In the genomic region with DNA sequence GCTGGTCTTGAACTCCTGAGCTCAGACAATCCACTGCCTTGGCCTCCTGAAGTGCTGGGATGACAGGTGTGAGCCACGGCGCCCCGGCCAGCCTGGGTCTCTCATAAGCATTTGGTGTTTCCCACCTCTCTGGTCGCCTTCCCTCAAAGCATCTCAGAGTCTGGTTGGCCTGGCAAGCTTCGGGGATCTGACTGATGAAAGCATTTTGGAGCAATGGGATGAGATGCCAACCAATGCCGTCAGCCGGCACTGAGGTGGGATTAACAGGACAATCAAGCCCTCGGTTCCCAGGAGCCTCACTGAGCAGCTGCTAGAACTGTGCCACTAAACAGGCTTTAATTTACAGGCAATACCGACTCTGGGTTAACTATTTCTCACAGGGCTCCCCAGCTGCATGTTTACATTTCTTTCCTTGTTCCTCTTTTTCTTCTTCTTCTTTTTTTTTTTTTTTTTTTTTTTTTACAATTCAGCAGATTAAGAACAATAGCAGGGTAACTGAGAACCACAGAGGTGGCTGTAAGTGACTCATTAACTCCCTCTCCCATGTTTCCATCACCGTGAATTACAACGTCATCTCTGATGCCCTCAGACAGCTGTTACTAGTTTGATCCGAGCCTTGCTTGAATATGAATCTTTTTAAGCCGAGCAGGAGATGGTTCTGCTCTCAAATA, we compare ENCODE assay signal across 7 cellular contexts. TPM values are rescaled to one million over a fixed set of nuclear protein-coding genes. Genes with fewer than 3 reads are reported as not detected.
A peak's percentile ranks its signal among the peaks of the same experiment; 100 is the strongest.
DNase-seq lines count a peak whose midpoint lies in the region; ATAC-seq and TF ChIP-seq lines count a peak whose summit lies in the region.

No MANE protein-coding gene starts in this region.

- H3K27me3 Mint-ChIP-seq in immature natural killer cell (ENCODE audit: low read depth in 3 of 3) = peaks cover 2 to 4% (median 4%) of the 10 kb centered on the region in 3 donors

- H3K4me1 ChIP-seq in Panc1 (ENCODE audit: control insufficient read depth, insufficient read depth, low read length) = peaks cover 72% of the 10 kb centered on the region

- no peak overlapping the region for H3K27ac Mint-ChIP-seq in immature natural killer cell

- in situ Hi-C loops in Panc1 (cut with HindIII; ENCODE audit: low pct_unique_long_range_greater_than_20kb, low sequenced_read_pairs) = no loop called here

- H3K9me3 Mint-ChIP-seq in immature natural killer cell = no peaks in the 10 kb centered on the region

- H3K4me3 ChIP-seq in Panc1 (ENCODE audit: low read depth in 2 of 2, low read length in 2 of 2) (no peak overlapping the region), retinal pigment epithelial cell (ENCODE audit: low read length) (no peak overlapping the region)

- H3K4me1 Mint-ChIP-seq in immature natural killer cell = peaks cover 31% of the 10 kb centered on the region in 2 donors

- POLR2A ChIA-PET in Panc1 (lab: Charles Lee) = interaction anchor here (0.6 kb wide), 1 partner anchor 10 kb away, joined by 6 read pairs; no protein-coding TSS in a partner anchor

- intact Hi-C loops in Panc1 (cut with micrococcal nuclease; ENCODE audit: unreplicated experiment) = no loop called here

- H3K9me3 ChIP-seq in Panc1 (ENCODE audit: control insufficient read depth, insufficient read depth, low read depth, low read length) = no peaks in the 10 kb centered on the region

- no peaks in the 10 kb centered on the region; the same call in 1 of the 2 replicates for H3K36me3 ChIP-seq in Panc1 (ENCODE audit: control insufficient read depth, insufficient read depth, low read length)

- BruUV-seq in Panc1 (replicated peaks; lab: Mats Ljungman, UMichigan) = no TSS peak

- CTCF ChIA-PET in Panc1 (lab: Charles Lee) = interaction anchor here (0.6 to 2.5 kb wide), 3 partner anchors 25 to 468 kb away, joined by 4 to 9 read pairs (median 8); no protein-coding TSS in a partner anchor

- DNase-seq in Panc1 (ENCODE audit: low read depth, low spot score) (no peak), retinal pigment epithelial cell (ENCODE audit: low read depth) (peak; percentile 68), immature natural killer cell (no peak), NCI-H748 treated with DMSO at 0.1 percent for 48 hours (lab: John Stamatoyannopoulos, UW) (no peak), T-helper 9 cell (no peak)

- peaks cover 0 to 6% (median 3%) of the 10 kb centered on the region in 3 donors for H3K36me3 Mint-ChIP-seq in immature natural killer cell

- no peaks in the 10 kb centered on the region for H3K27me3 ChIP-seq in Panc1 (ENCODE audit: control insufficient read depth, insufficient read depth, low read length)

- peak overlapping the region; percentile 83 for H3K27ac ChIP-seq in Panc1 (ENCODE audit: low read length)

- TF ChIP-seq CTCF in Panc1 (IDR thresholded peaks at IDR 0.05) (no peak), retinal pigment epithelial cell (conservative IDR thresholded peaks at IDR 0.05; ENCODE audit: low read depth, low read length) (no peak)

- H3K4me3 Mint-ChIP-seq in immature natural killer cell = peak overlapping the region in 1 of 5 donors; percentile 20

- ATAC-seq in GM19328 (IDR thresholded peaks at IDR 0.05; ENCODE audit: unreplicated experiment) = peak; percentile 52
- ATAC-seq in HG03039 (IDR thresholded peaks at IDR 0.05; ENCODE audit: unreplicated experiment) = peak; percentile 32
- no peak for ATAC-seq in Panc1

RNA-seq across cellular contexts. Expression of gene ODC1, which starts 38.0 kb away (rescaled TPM):
- 159 TPM for total RNA-seq in Panc1 (2021; ENCODE audit: unreplicated experiment)
- 135 TPM for polyA plus RNA-seq in Panc1 (2012; ENCODE audit: insufficient read length)
- 10 to 100 TPM; 31.6 to 62.3 (median 59.0) TPM for polyA plus RNA-seq in immature natural killer cell
